ENCODE assay signal across 25 cellular contexts in genomic region chr14:31583043-31583442, GRCh38.
"Had no signal": no experiment of that assay in that cellular context is flagged by ENCODE, and none has a peak within 500 bp of the region (broad histone marks: within the 10 kb centered on the region; RNA-seq: fewer than 3 reads in every experiment).

No MANE protein-coding gene starts in this region.

- H3K27ac ChIP-seq: colonic mucosa, esophagus squamous epithelium, gastroesophageal sphincter, parathyroid adenoma, testis, vagina had no signal

- H3K36me3 ChIP-seq: colonic mucosa, esophagus squamous epithelium, gastroesophageal sphincter, heart left ventricle, stomach, vagina had no signal

- H3K4me1 ChIP-seq: colonic mucosa had no signal

- H3K27ac Mint-ChIP-seq: activated naive CD4-positive, alpha-beta T cell treated with anti-CD3 and anti-CD28 coated beads, Interleukin-2, amount 10 ng/mL, durations not matched to agents 7 days and 5 days; endodermal cell; nephron progenitor cell; stimulated activated effector memory CD8-positive, alpha-beta T cell treated with anti-CD3 and anti-CD28 coated beads, Interleukin-12 subunit alpha, Interleukin-12 subunit beta, amount 100 ng/mL, for 72 hours; T-helper 1 cell treated with Interleukin-12 subunit alpha and Interleukin-12 subunit beta and Interleukin-4 antibody, amounts not matched to agents 30 μg/mL and 1 μg/mL, for 36 hours; type B pancreatic cell; WTC11 had no signal

- H3K4me3 Mint-ChIP-seq: activated naive CD4-positive, alpha-beta T cell treated with anti-CD3 and anti-CD28 coated beads, Interleukin-2, amount 10 ng/mL, durations not matched to agents 7 days and 5 days; endodermal cell; nephron progenitor cell; stimulated activated effector memory CD8-positive, alpha-beta T cell treated with anti-CD3 and anti-CD28 coated beads, Interleukin-12 subunit alpha, Interleukin-12 subunit beta, amount 100 ng/mL, for 72 hours; T-helper 1 cell treated with Interleukin-12 subunit alpha and Interleukin-12 subunit beta and Interleukin-4 antibody, amounts not matched to agents 30 μg/mL and 1 μg/mL, for 36 hours; type B pancreatic cell; WTC11 had no signal

- H3K4me1 Mint-ChIP-seq: activated naive CD4-positive, alpha-beta T cell treated with anti-CD3 and anti-CD28 coated beads, Interleukin-2, amount 10 ng/mL, durations not matched to agents 7 days and 5 days; stimulated activated effector memory CD8-positive, alpha-beta T cell treated with anti-CD3 and anti-CD28 coated beads, Interleukin-12 subunit alpha, Interleukin-12 subunit beta, amount 100 ng/mL, for 72 hours; WTC11 had no signal

- DNase-seq: activated CD4-positive, alpha-beta T cell treated with anti-CD3 and anti-CD28 coated beads, Interleukin-2, amount 50 U/mL, for 48 hours; activated effector memory CD4-positive, alpha-beta T cell treated with anti-CD3 and anti-CD28 coated beads, Interleukin-2, amount 50 U/mL, for 16 hours; activated naive CD4-positive, alpha-beta T cell treated with anti-CD3 and anti-CD28 coated beads, Interleukin-2, amount 10 ng/mL, durations not matched to agents 7 days and 5 days; central memory CD4-positive, alpha-beta T cell; colonic mucosa; endodermal cell; esophagus squamous epithelium; heart left ventricle; midbrain; nephron progenitor cell; right cardiac atrium; stimulated activated CD4-positive, alpha-beta T cell treated with anti-CD3 and anti-CD28 coated beads, Interleukin-2, amount 100 ng/mL, for 24 hours; stomach; T1000 had no signal

- H3K36me3 Mint-ChIP-seq: activated naive CD4-positive, alpha-beta T cell treated with anti-CD3 and anti-CD28 coated beads, Interleukin-2, amount 10 ng/mL, durations not matched to agents 7 days and 5 days; stimulated activated effector memory CD8-positive, alpha-beta T cell treated with anti-CD3 and anti-CD28 coated beads, Interleukin-12 subunit alpha, Interleukin-12 subunit beta, amount 100 ng/mL, for 72 hours; type B pancreatic cell; WTC11 had no signal

- H3K27me3 Mint-ChIP-seq: activated naive CD4-positive, alpha-beta T cell treated with anti-CD3 and anti-CD28 coated beads, Interleukin-2, amount 10 ng/mL, durations not matched to agents 7 days and 5 days; brain; type B pancreatic cell had no signal

- H3K9me3 Mint-ChIP-seq: activated naive CD4-positive, alpha-beta T cell treated with anti-CD3 and anti-CD28 coated beads, Interleukin-2, amount 10 ng/mL, durations not matched to agents 7 days and 5 days; brain; endodermal cell; nephron progenitor cell; stimulated activated effector memory CD8-positive, alpha-beta T cell treated with anti-CD3 and anti-CD28 coated beads, Interleukin-12 subunit alpha, Interleukin-12 subunit beta, amount 100 ng/mL, for 72 hours; T-helper 1 cell treated with Interleukin-12 subunit alpha and Interleukin-12 subunit beta and Interleukin-4 antibody, amounts not matched to agents 30 μg/mL and 1 μg/mL, for 36 hours; type B pancreatic cell; WTC11 had no signal

- H3K9me3 ChIP-seq: colonic mucosa, esophagus squamous epithelium, gastroesophageal sphincter, heart left ventricle, stomach, testis, vagina had no signal

- H3K4me3 ChIP-seq: colonic mucosa, esophagus squamous epithelium, gastroesophageal sphincter, lung, stomach, testis, vagina had no signal

- H3K27me3 ChIP-seq: colonic mucosa, esophagus squamous epithelium, gastroesophageal sphincter, heart left ventricle, stomach, testis, vagina had no signal

- H3K9ac ChIP-seq: parathyroid adenoma had no signal

- ATAC-seq: left lobe of liver; stimulated activated effector memory CD8-positive, alpha-beta T cell treated with anti-CD3 and anti-CD28 coated beads, Interleukin-12 subunit alpha, Interleukin-12 subunit beta, amount 100 ng/mL, for 72 hours; WTC11 had no signal

- H2AFZ ChIP-seq: parathyroid adenoma had no signal
